In the genomic region with DNA sequence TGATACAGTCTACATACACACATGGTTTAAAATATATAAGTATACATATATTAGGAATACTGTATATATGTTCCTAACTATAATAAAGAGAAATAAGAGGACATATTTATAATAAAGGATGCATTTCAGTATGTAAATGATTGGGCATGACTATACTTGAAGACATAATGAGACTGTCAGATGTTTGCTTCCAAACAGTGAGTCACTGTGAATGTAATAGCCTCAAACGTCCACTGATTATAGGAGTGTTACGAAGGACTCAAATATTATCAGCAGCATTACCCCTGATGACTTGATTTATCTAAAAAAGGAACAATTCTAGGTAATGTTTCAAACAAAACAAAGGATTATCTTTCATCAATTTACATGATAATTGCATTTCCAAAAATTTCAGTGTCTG, we compare ENCODE assay signal across 12 cellular contexts.
"Had no signal": no experiment of that assay in that cellular context is flagged by ENCODE, and none has a peak within 500 bp of the region (broad histone marks: within the 10 kb centered on the region; RNA-seq: fewer than 3 reads in every experiment).

No MANE protein-coding gene starts in this region.

- H3K36me3 ChIP-seq: esophagus muscularis mucosa, thyroid gland had no signal

- H3K4me3 ChIP-seq: esophagus muscularis mucosa, thyroid gland had no signal

- ATAC-seq: left ventricle myocardium superior had no signal

- DNase-seq: activated CD4-positive, alpha-beta T cell treated with anti-CD3 and anti-CD28 coated beads, Interleukin-2, amount 50 U/mL, for 4 hours; activated gamma-delta T cell treated with Interleukin-2 at 50 U/mL for 16 hours; cerebellar nuclear complex; cortex of kidney; kidney glomerular epithelial cell; left ventricle myocardium superior; occipital lobe; stimulated activated CD4-positive, alpha-beta T cell treated with anti-CD3 and anti-CD28 coated beads, Interleukin-2, amount 100 ng/mL, for 24 hours; stimulated activated naive CD4-positive, alpha-beta T cell treated with Interleukin-2 at 50 U/mL for 16 hours; SW 1271; thyroid gland had no signal

- H3K4me1 ChIP-seq: esophagus muscularis mucosa, thyroid gland had no signal

- H3K27ac ChIP-seq: esophagus muscularis mucosa, thyroid gland had no signal

- H3K27me3 ChIP-seq: thyroid gland had no signal

- H3K9me3 ChIP-seq: esophagus muscularis mucosa, thyroid gland had no signal
